ENCODE assay signal across 8 cellular contexts in the genomic region with DNA sequence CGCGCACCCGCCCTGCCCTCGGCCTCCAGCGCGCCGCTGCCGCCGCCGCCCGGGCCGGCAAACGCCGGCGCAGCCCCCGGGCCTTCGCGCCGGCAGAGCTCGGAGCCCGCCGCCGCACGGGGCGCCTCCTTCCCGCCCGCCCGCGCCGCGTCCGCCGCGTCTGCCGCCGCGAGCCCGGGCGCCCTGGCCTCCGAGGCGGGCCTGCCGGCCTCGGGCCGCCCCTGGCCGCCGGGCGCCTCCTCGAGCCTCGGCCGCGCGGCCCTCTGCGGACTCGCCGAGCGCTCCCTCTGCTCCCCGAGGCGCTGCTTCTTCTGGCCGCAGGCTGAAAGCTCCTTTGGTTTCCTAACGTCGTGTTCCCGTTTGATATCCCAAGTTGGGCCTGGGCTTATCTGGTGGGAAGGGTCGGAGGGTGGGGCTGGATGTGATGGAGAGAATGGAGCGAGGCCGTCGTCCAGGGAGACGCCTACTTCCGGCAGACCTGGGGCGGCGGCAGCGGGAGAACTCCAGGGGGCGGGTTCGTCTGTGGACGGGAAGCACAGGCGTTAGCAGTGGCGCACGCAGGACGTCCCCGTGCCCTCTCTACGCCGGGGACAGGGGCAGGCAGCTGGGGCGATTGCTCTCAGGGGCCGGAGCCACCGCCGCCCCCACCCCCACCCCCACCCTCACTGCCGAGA.
A peak's percentile ranks its signal among the peaks of the same experiment; 100 is the strongest.
DNase-seq lines count a peak whose midpoint lies in the region; ATAC-seq and TF ChIP-seq lines count a peak whose summit lies in the region.

No MANE protein-coding gene starts in this region.

- H3K36me3 ChIP-seq in BE2C (no peaks in the 10 kb centered on the region), left lung (no peaks in the 10 kb centered on the region)

- peak; percentile 22; the same call in 1 of the 2 replicates for TF ChIP-seq CTCF in BE2C (IDR thresholded peaks at IDR 0.05; ENCODE audit: low read depth, low read length)
- no peak for TF ChIP-seq CTCF in coronary artery (IDR thresholded peaks at IDR 0.05)
- no peak for TF ChIP-seq CTCF in left lung (IDR thresholded peaks at IDR 0.05)

- ATAC-seq in HG03342 (IDR thresholded peaks at IDR 0.05; ENCODE audit: unreplicated experiment) (peak; percentile 80), left lung (peak; percentile 97)

- H3K4me3 ChIP-seq in BE2C (ENCODE audit: low read depth, low read length) (peak overlapping the region; percentile 50), coronary artery (peak overlapping the region; percentile 81), left lung (peak overlapping the region; percentile 44 to 49)

- no peaks in the 10 kb centered on the region for H3K9me3 ChIP-seq in BE2C
- H3K9me3 ChIP-seq in left lung = no peaks in the 10 kb centered on the region

- intact Hi-C loops in left lung (cut with DNase I) = no loop called here

- H3K4me1 ChIP-seq in BE2C (peaks cover 18% of the 10 kb centered on the region), left lung (peaks cover 0 to 15% of the 10 kb centered on the region in 2 donors)

- H3K27me3 ChIP-seq in BE2C (no peaks in the 10 kb centered on the region), left lung (peaks cover 0 to 14% of the 10 kb centered on the region in 2 donors)

- peak overlapping the region; percentile 95 to 100 for H3K27ac ChIP-seq in coronary artery
- peak overlapping the region; percentile 89 to 96 for H3K27ac ChIP-seq in left lung

- DNase-seq in BE2C (peak; percentile 97), GM19238 (ENCODE audit: insufficient read length, low spot score) (peak; percentile 61), NCI-H345 treated with DMSO at 0.1 percent for 48 hours (lab: John Stamatoyannopoulos, UW; ENCODE audit: unreplicated experiment) (peak; percentile 58), coronary artery (ENCODE audit: low spot score) (peak; percentile 96), left lung (peak; percentile 91 to 95)
- peak; percentile 73 for DNase-seq in activated CD4-positive, alpha-beta T cell treated with anti-CD3 and anti-CD28 coated beads for 48 hours
- peak; percentile 51 to 58 for DNase-seq in stimulated activated CD4-positive, alpha-beta T cell treated with anti-CD3 and anti-CD28 coated beads, Interleukin-2, amount 100 ng/mL, for 48 hours

Comparison
In these comparisons a context has a peak if more than half of its experiments do, and no peak if none do; other contexts are left out.
1. Peak in every context shown above with its lines: DNase-seq, ATAC-seq, H3K4me3 ChIP-seq and H3K27ac ChIP-seq.